Comparison of ENCODE assay signal across 5 cellular contexts in the genomic region with DNA sequence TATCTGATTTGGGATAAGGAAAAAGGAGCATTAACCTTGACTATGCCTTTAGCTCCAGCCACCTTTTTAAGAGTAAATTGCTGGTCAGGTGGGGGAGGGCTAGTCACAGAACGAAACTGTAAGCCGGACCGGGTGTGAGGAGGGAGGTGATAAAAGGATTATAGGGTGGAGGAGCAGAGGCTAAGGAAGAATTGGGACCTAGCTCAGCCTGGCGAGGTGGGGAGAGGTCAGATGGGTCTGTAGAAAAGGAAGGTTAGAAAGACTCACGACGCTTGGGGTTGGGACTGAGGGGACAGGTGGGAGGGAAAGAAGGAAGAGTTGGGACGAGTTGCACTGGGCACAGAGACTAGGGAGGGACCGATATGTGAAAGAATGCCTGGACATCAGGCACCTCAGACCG. TPM values are rescaled to one million over a fixed set of nuclear protein-coding genes. Genes with fewer than 3 reads are reported as not detected.
"Had no signal": no experiment of that assay in that cellular context is flagged by ENCODE, and none has a peak within 500 bp of the region (broad histone marks: within the 10 kb centered on the region; RNA-seq: fewer than 3 reads in every experiment).

No MANE protein-coding gene starts in this region.

RNA-seq across cellular contexts. Expression of gene GABRP, which starts 17.7 kb away (rescaled TPM):
- total RNA-seq: LHCN-M2, MCF 10A, NCI-H460, PC-3, SJSA1 had no signal
